31 cellular contexts compared by ENCODE assay signal in the genomic region with DNA sequence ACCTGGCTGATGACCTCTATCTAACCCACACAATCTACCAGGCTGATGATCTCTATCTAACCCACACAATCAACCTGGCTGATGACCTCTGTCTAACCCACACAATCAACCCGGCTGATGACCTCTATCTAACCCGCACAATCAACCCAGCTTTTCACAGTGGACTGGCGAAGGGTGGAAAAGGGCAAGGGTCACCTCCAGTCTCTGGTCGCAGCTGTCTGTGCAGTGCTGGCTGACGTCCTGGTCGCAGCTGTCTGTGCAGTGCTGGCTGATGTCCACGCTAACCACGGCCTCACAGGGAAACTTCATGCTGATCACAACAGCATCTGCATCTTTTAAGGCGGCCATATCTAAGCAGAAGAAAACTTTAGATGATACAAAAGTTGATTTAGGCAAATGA. TPM values are rescaled to one million over a fixed set of nuclear protein-coding genes. Genes with fewer than 3 reads are reported as not detected.
"Had no signal": no experiment of that assay in that cellular context is flagged by ENCODE, and none has a peak within 500 bp of the region (broad histone marks: within the 10 kb centered on the region; RNA-seq: fewer than 3 reads in every experiment).

No MANE protein-coding gene starts in this region.

- DNase-seq: activated CD4-positive, alpha-beta memory T cell treated with anti-CD3 and anti-CD28 coated beads, Interleukin-2, amount 10 ng/mL, durations not matched to agents 7 days and 5 days; activated CD4-positive, alpha-beta T cell treated with anti-CD3 and anti-CD28 coated beads, Interleukin-2, amount 50 U/mL, for 1 hour; activated CD4-positive, CD25-positive, alpha-beta regulatory T cell; activated gamma-delta T cell treated with Interleukin-2 at 50 U/mL for 16 hours; activated naive CD4-positive, alpha-beta T cell treated with anti-CD3 and anti-CD28 coated beads, Interleukin-2, amount 10 ng/mL, durations not matched to agents 7 days and 5 days; activated naive CD8-positive, alpha-beta T cell treated with anti-CD3 and anti-CD28 coated beads for 36 hours; activated T-cell treated with anti-CD3 and anti-CD28 coated beads for 4 hours; activated T-cell treated with anti-CD3 and anti-CD28 coated beads, Interleukin-2, amount 50 U/mL, for 72 hours; brain microvascular endothelial cell; MM.1S; NCI-H1105 treated with DMSO at 0.1 percent for 48 hours; NCI-H146; NCI-H187 treated with DMSO at 0.1 percent for 48 hours; NCI-H2081 treated with DMSO at 0.1 percent for 48 hours; NCI-H2171; NCI-H2227 treated with DMSO at 0.1 percent for 48 hours; NCI-H510A; NCI-H526 treated with DMSO at 0.1 percent for 48 hours; NCI-H82; OCI-M1; SIG-M5; T-cell; T-helper 2 cell; T1000 had no signal

- H3K27me3 ChIP-seq: brain microvascular endothelial cell had no signal

- FAIRE-seq: TTC549 had no signal

- ATAC-seq: activated T-cell treated with anti-CD3 and anti-CD28 coated beads, Interleukin-2, amount 50 U/mL, for 72 hours; Panc1; T-cell had no signal

- H3K27ac ChIP-seq: brain microvascular endothelial cell, SK-N-MC, VCaP had no signal

- H3K4me3 ChIP-seq: SK-N-MC had no signal

RNA-seq across cellular contexts. Expression of gene CCDC27, which starts 12.2 kb away (rescaled TPM):
- total RNA-seq: activated CD4-positive, alpha-beta memory T cell treated with anti-CD3 and anti-CD28 coated beads, Interleukin-2, amount 10 ng/mL, durations not matched to agents 7 days and 5 days; activated CD8-positive, alpha-beta memory T cell treated with anti-CD3 and anti-CD28 coated beads for 36 hours; activated naive CD8-positive, alpha-beta T cell treated with anti-CD3 and anti-CD28 coated beads for 36 hours; activated T-cell treated with anti-CD3 and anti-CD28 coated beads, Interleukin-2, amount 50 U/mL, for 72 hours; activated T-helper 2 cell treated with anti-CD3 and anti-CD28 coated beads, Interferon-gamma antibody, Interleukin-2, Interleukin-4, amounts not matched to agents 10 μg/mL and 5 μg/mL and 100 μg/mL, durations not matched to agents 14 hours and 24 hours and 36 hours; T-cell had no signal
- polyA plus RNA-seq: adipose tissue had no signal

RNA-seq across cellular contexts. Expression of gene SMIM1, which starts 32.5 kb away (rescaled TPM):
- total RNA-seq: activated CD4-positive, alpha-beta memory T cell treated with anti-CD3 and anti-CD28 coated beads, Interleukin-2, amount 10 ng/mL, durations not matched to agents 7 days and 5 days had no signal
